Comparison of ENCODE assay signal across 35 cellular contexts in genomic region chr1:208931936-208932335, GRCh38.
"Had no signal": no experiment of that assay in that cellular context is flagged by ENCODE, and none has a peak within 500 bp of the region (broad histone marks: within the 10 kb centered on the region; RNA-seq: fewer than 3 reads in every experiment).

No MANE protein-coding gene starts in this region.

- H3K4me3 ChIP-seq: adrenal gland, body of pancreas, breast epithelium, cardiac muscle cell had no signal

- H3K27me3 ChIP-seq: adrenal gland, body of pancreas, brain microvascular endothelial cell, breast epithelium, cardiac muscle cell had no signal

- H3K9me3 ChIP-seq: adrenal gland, body of pancreas, breast epithelium had no signal

- H3K27ac ChIP-seq: adrenal gland, body of pancreas, brain microvascular endothelial cell, breast epithelium, cardiac muscle cell, VCaP had no signal

- DNase-seq: activated B cell treated with CpG ODN at 0.5 μM for 24 hours; activated CD4-positive, alpha-beta memory T cell treated with anti-CD3 and anti-CD28 coated beads for 36 hours; activated CD4-positive, alpha-beta T cell treated with anti-CD3 and anti-CD28 coated beads for 4 hours; activated CD4-positive, alpha-beta T cell treated with anti-CD3 and anti-CD28 coated beads, Interleukin-2, amount 10 ng/mL, durations not matched to agents 24 days and 14 days; activated CD4-positive, alpha-beta T cell treated with anti-CD3 and anti-CD28 coated beads, Interleukin-2, amount 50 U/mL, for 1 hour; activated CD4-positive, alpha-beta T cell treated with anti-CD3 and anti-CD28 coated beads, Interleukin-2, amount 50 U/mL, for 4 hours; activated CD4-positive, CD25-positive, alpha-beta regulatory T cell treated with anti-CD3 and anti-CD28 coated beads, Interleukin-2, amount 50 U/mL, for 72 hours; activated CD8-positive, alpha-beta memory T cell treated with anti-CD3 and anti-CD28 coated beads, Interleukin-2, amount 50 U/mL, for 4 hours; activated CD8-positive, alpha-beta T cell treated with anti-CD3 and anti-CD28 coated beads for 36 hours; activated effector memory CD4-positive, alpha-beta T cell treated with anti-CD3 and anti-CD28 coated beads, Interleukin-2, amount 50 U/mL, for 16 hours; activated gamma-delta T cell treated with Interleukin-2 at 50 U/mL for 16 hours; activated naive CD4-positive, alpha-beta T cell; activated naive CD4-positive, alpha-beta T cell treated with anti-CD3 and anti-CD28 coated beads for 36 hours; activated naive CD4-positive, alpha-beta T cell treated with anti-CD3 and anti-CD28 coated beads, Interleukin-2, amount 50 U/mL, for 16 hours; activated naive CD8-positive, alpha-beta T cell treated with anti-CD3 and anti-CD28 coated beads for 36 hours; activated T-cell treated with anti-CD3 and anti-CD28 coated beads for 4 hours; activated T-cell treated with anti-CD3 and anti-CD28 coated beads, Interleukin-2, amount 50 U/mL, for 1 hour; activated T-cell treated with anti-CD3 and anti-CD28 coated beads, Interleukin-2, amount 50 U/mL, for 4 hours; activated T-cell treated with anti-CD3 and anti-CD28 coated beads, Interleukin-2, amount 50 U/mL, for 72 hours; adrenal gland; amniotic stem cell; aorta; body of pancreas; brain microvascular endothelial cell; caudate nucleus; cerebellar nuclear complex; T-helper 2 cell; T-helper 9 cell had no signal

- H3K4me1 ChIP-seq: adrenal gland, body of pancreas, breast epithelium had no signal

- FAIRE-seq: astrocyte, TTC549 had no signal

- H3K36me3 ChIP-seq: adrenal gland, brain microvascular endothelial cell, breast epithelium, cardiac muscle cell had no signal

- ATAC-seq: activated CD8-positive, alpha-beta T cell treated with anti-CD3 and anti-CD28 coated beads for 36 hours; activated naive CD4-positive, alpha-beta T cell treated with anti-CD3 and anti-CD28 coated beads, Interleukin-2, amount 50 U/mL, for 72 hours; activated T-cell treated with anti-CD3 and anti-CD28 coated beads, Interleukin-2, amount 50 U/mL, for 4 hours; activated T-cell treated with anti-CD3 and anti-CD28 coated beads, Interleukin-2, amount 50 U/mL, for 72 hours; activated T-helper 17 cell treated with anti-CD3 and anti-CD28 coated beads, Interleukin-2, amount 50 U/mL, for 72 hours; body of pancreas had no signal
